In genomic region chr10:24597426-24597825, GRCh38 we compare ENCODE assay signal across 19 cellular contexts.
DNase-seq lines count a peak whose midpoint lies in the region; TF ChIP-seq lines count a peak whose summit lies in the region.
"Had no signal": no experiment of that assay in that cellular context is flagged by ENCODE, and none has a peak within 500 bp of the region (broad histone marks: within the 10 kb centered on the region; RNA-seq: fewer than 3 reads in every experiment).

No MANE protein-coding gene starts in this region.

- H3K27ac Mint-ChIP-seq in brain, result peak overlapping the region in 3 of 5 experiments; percentile 11 to 84 (median 67)
- H3K27ac Mint-ChIP-seq: CD14-positive monocyte; CD4-positive, alpha-beta T cell; CD8-positive, alpha-beta memory T cell had no signal

- no peaks in the 10 kb centered on the region for H3K27me3 Mint-ChIP-seq in brain
- H3K27me3 Mint-ChIP-seq: CD4-positive, alpha-beta T cell had no signal

- peaks cover 20% of the 10 kb centered on the region for H3K4me1 Mint-ChIP-seq in brain
- H3K4me1 Mint-ChIP-seq: CD14-positive monocyte had no signal

- no peaks in the 10 kb centered on the region for H3K9me3 Mint-ChIP-seq in brain
- H3K9me3 Mint-ChIP-seq: CD14-positive monocyte; CD4-positive, alpha-beta T cell; CD8-positive, alpha-beta memory T cell had no signal

- DNase-seq in fibroblast of the conjunctiva (ENCODE audit: low read depth) (peak; percentile 23), substantia nigra (lab: John Stamatoyannopoulos, UW) (no peak), RPMI8226 (no peak), hippocampal formation (lab: John Stamatoyannopoulos, UW) (no peak)
- DNase-seq in activated naive CD4-positive, alpha-beta T cell (lab: John Stamatoyannopoulos, UW), result no peak
- DNase-seq: AML-193; BE2C; CD4-positive, alpha-beta T cell; CD8-positive, alpha-beta memory T cell; DMS 273 treated with DMSO at 0.1 percent for 48 hours; DMS79; EL; GDM1; GM23248; H7; HCEC 1CT had no signal

- H3K4me3 Mint-ChIP-seq in brain, result no peak overlapping the region
- H3K4me3 Mint-ChIP-seq: CD14-positive monocyte; CD4-positive, alpha-beta T cell; CD8-positive, alpha-beta memory T cell had no signal

- H3K36me3 Mint-ChIP-seq in brain, result peaks cover 82% of the 10 kb centered on the region

- peak overlapping the region; percentile 43 for H3K27ac ChIP-seq in substantia nigra (ENCODE audit: low read depth, low read length, poor library complexity, severe bottlenecking)
- H3K27ac ChIP-seq: BLaER1 treated with 17β-estradiol and CSF1 and Interleukin-3, amounts not matched to agents 10 nM and 100 nM; GM23248 had no signal

- TF ChIP-seq CTCF in brain (conservative IDR thresholded peaks at IDR 0.05), result no peak
